ENCODE assay signal across 24 cellular contexts in the genomic region with DNA sequence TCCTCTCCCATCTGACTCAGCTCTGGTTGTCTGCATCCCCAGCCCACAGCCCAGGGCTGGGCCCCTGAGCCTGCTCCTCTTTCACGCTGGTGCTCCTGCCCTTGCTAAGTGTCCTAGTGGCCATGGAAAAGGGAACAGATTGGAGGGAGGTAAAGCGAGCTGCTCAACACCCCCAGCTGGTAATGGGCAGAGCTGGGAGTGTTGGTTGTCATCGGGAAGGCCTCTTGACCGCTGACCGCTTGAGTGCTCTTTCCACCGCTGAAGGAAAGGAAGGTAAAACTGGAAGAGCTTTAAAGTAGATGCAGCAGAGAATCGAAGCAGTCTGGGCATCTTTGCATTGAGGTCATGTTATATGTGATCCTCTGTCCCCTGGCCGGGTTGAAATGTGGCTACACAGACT.
"Had no signal": no experiment of that assay in that cellular context is flagged by ENCODE, and none has a peak within 500 bp of the region (broad histone marks: within the 10 kb centered on the region; RNA-seq: fewer than 3 reads in every experiment).

No MANE protein-coding gene starts in this region.

- H3K9ac ChIP-seq: parathyroid adenoma had no signal

- H3K27me3 ChIP-seq: adrenal gland, ascending aorta, cardiac muscle cell, gastroesophageal sphincter, upper lobe of left lung had no signal

- DNase-seq: activated CD4-positive, alpha-beta T cell treated with anti-CD3 and anti-CD28 coated beads for 4 hours; activated CD4-positive, alpha-beta T cell treated with anti-CD3 and anti-CD28 coated beads, Interleukin-2, amount 50 U/mL, for 4 hours; activated naive CD4-positive, alpha-beta T cell treated with Interleukin-2 at 50 U/mL for 16 hours; activated naive CD8-positive, alpha-beta T cell treated with anti-CD3 and anti-CD28 coated beads for 36 hours; activated T-cell treated with anti-CD3 and anti-CD28 coated beads for 4 hours; activated T-cell treated with anti-CD3 and anti-CD28 coated beads, Interleukin-2, amount 50 U/mL, for 72 hours; cortex of kidney; effector memory CD8-positive, alpha-beta T cell; erythroblast; mammary epithelial cell; naive B cell; occipital lobe; stimulated activated CD4-positive, alpha-beta T cell treated with anti-CD3 and anti-CD28 coated beads, Interleukin-12 subunit alpha, Interleukin-12 subunit beta, amount 100 ng/mL, for 4 hours; stimulated activated CD4-positive, alpha-beta T cell treated with anti-CD3 and anti-CD28 coated beads, Interleukin-4, amount 100 ng/mL, for 1 hour; T-helper 1 cell; upper lobe of left lung had no signal

- H3K4me3 Mint-ChIP-seq: activated naive CD8-positive, alpha-beta T cell treated with anti-CD3 and anti-CD28 coated beads for 36 hours; activated T-cell treated with anti-CD3 and anti-CD28 coated beads, Interleukin-2, amount 50 U/mL, for 72 hours; brain; effector memory CD8-positive, alpha-beta T cell; stimulated activated naive CD8-positive, alpha-beta T cell treated with anti-CD3 and anti-CD28 coated beads, Interleukin-15, Interleukin-2, amounts not matched to agents 100 ng/mL and 50 ng/mL, for 24 hours had no signal

- H3K4me1 ChIP-seq: adrenal gland, ascending aorta, gastroesophageal sphincter, parathyroid adenoma, upper lobe of left lung had no signal

- H3K9me3 ChIP-seq: adrenal gland, ascending aorta, gastroesophageal sphincter, thoracic aorta, upper lobe of left lung had no signal

- H3K79me2 ChIP-seq: parathyroid adenoma had no signal

- H3K4me1 Mint-ChIP-seq: activated naive CD8-positive, alpha-beta T cell treated with anti-CD3 and anti-CD28 coated beads for 36 hours; naive B cell had no signal

- H3K9me3 Mint-ChIP-seq: activated naive CD8-positive, alpha-beta T cell treated with anti-CD3 and anti-CD28 coated beads for 36 hours; activated T-cell treated with anti-CD3 and anti-CD28 coated beads, Interleukin-2, amount 50 U/mL, for 72 hours; brain; effector memory CD8-positive, alpha-beta T cell; naive B cell; stimulated activated naive CD8-positive, alpha-beta T cell treated with anti-CD3 and anti-CD28 coated beads, Interleukin-15, Interleukin-2, amounts not matched to agents 100 ng/mL and 50 ng/mL, for 24 hours had no signal

- H3K27ac ChIP-seq: adrenal gland, ascending aorta, cardiac muscle cell, gastroesophageal sphincter, parathyroid adenoma, thoracic aorta, upper lobe of left lung had no signal

- ATAC-seq: activated T-cell treated with anti-CD3 and anti-CD28 coated beads, Interleukin-2, amount 50 U/mL, for 72 hours; effector memory CD8-positive, alpha-beta T cell; gastroesophageal sphincter had no signal

- H2AFZ ChIP-seq: parathyroid adenoma had no signal

- H3K4me3 ChIP-seq: adrenal gland, ascending aorta, cardiac muscle cell, gastroesophageal sphincter, thoracic aorta, upper lobe of left lung had no signal

- H3K27me3 Mint-ChIP-seq: activated naive CD8-positive, alpha-beta T cell treated with anti-CD3 and anti-CD28 coated beads for 36 hours; effector memory CD8-positive, alpha-beta T cell; naive B cell; stimulated activated naive CD8-positive, alpha-beta T cell treated with anti-CD3 and anti-CD28 coated beads, Interleukin-15, Interleukin-2, amounts not matched to agents 100 ng/mL and 50 ng/mL, for 24 hours had no signal

- H3K36me3 ChIP-seq: cardiac muscle cell, thoracic aorta had no signal

- H3K27ac Mint-ChIP-seq: activated naive CD8-positive, alpha-beta T cell treated with anti-CD3 and anti-CD28 coated beads for 36 hours; activated T-cell treated with anti-CD3 and anti-CD28 coated beads, Interleukin-2, amount 50 U/mL, for 72 hours; stimulated activated naive CD8-positive, alpha-beta T cell treated with anti-CD3 and anti-CD28 coated beads, Interleukin-15, Interleukin-2, amounts not matched to agents 100 ng/mL and 50 ng/mL, for 24 hours had no signal
